9 cellular contexts compared by ENCODE assay signal in genomic region chr22:36201630-36202312, GRCh38. TPM values are rescaled to one million over a fixed set of nuclear protein-coding genes. Genes with fewer than 3 reads are reported as not detected.
A peak's percentile ranks its signal among the peaks of the same experiment; 100 is the strongest.
DNase-seq lines count a peak whose midpoint lies in the region; ATAC-seq and TF ChIP-seq lines count a peak whose summit lies in the region.
"Had no signal": no experiment of that assay in that cellular context is flagged by ENCODE, and none has a peak within 500 bp of the region (broad histone marks: within the 10 kb centered on the region; RNA-seq: fewer than 3 reads in every experiment).

APOL4 (minus strand) TSS chr22:36201809; CDS start chr22:36201734, 75 bp downstream.

- TF ChIP-seq POLR2A in esophagus muscularis mucosa (IDR thresholded peaks at IDR 0.05; ENCODE audit: low read depth): no peak

- H3K36me3 Mint-ChIP-seq in activated T-helper 2 cell treated with anti-CD3 and anti-CD28 coated beads, Interferon-gamma antibody, Interleukin-2, Interleukin-4, amounts not matched to agents 10 μg/mL and 5 μg/mL and 100 μg/mL, durations not matched to agents 14 hours and 24 hours and 36 hours (ENCODE audit: low read depth): no peaks in the 10 kb centered on the region

- H3K4me3 Mint-ChIP-seq in activated T-helper 2 cell treated with anti-CD3 and anti-CD28 coated beads, Interferon-gamma antibody, Interleukin-2, Interleukin-4, amounts not matched to agents 10 μg/mL and 5 μg/mL and 100 μg/mL, durations not matched to agents 14 hours and 24 hours and 36 hours (ENCODE audit: low read depth): no peak within 1 kb of the TSS

- intact Hi-C loops in esophagus muscularis mucosa (cut with DNase I): loop anchor here (5.0 kb wide), 1 partner anchor 56 kb away; no protein-coding TSS in a partner anchor
- intact Hi-C loops in activated T-helper 2 cell treated with anti-CD3 and anti-CD28 coated beads, Interferon-gamma antibody, Interleukin-2, Interleukin-4, amounts not matched to agents 10 μg/mL and 5 μg/mL and 100 μg/mL, durations not matched to agents 14 hours and 24 hours and 36 hours (cut with micrococcal nuclease): no loop called here

- no peaks in the 10 kb centered on the region for H3K27me3 Mint-ChIP-seq in activated T-helper 2 cell treated with anti-CD3 and anti-CD28 coated beads, Interferon-gamma antibody, Interleukin-2, Interleukin-4, amounts not matched to agents 10 μg/mL and 5 μg/mL and 100 μg/mL, durations not matched to agents 14 hours and 24 hours and 36 hours (ENCODE audit: low read depth)

- H3K36me3 ChIP-seq in esophagus muscularis mucosa: no peaks in the 10 kb centered on the region
- no peaks in the 10 kb centered on the region for H3K36me3 ChIP-seq in muscle layer of duodenum (ENCODE audit: control insufficient read depth in 1 of 2, insufficient read depth in 2 of 2, low read length in 2 of 2)

- H3K27ac ChIP-seq in esophagus muscularis mucosa (replicated peaks in 1 of 4) (peak within 1 kb of the TSS in 3 of 4 donors; percentile 13 to 57 (median 51)), muscle layer of duodenum (ENCODE audit: low read length) (peak within 1 kb of the TSS; percentile 45)
- H3K27ac ChIP-seq: KMS-11 had no signal

- no peaks in the 10 kb centered on the region for H3K9me3 Mint-ChIP-seq in activated T-helper 2 cell treated with anti-CD3 and anti-CD28 coated beads, Interferon-gamma antibody, Interleukin-2, Interleukin-4, amounts not matched to agents 10 μg/mL and 5 μg/mL and 100 μg/mL, durations not matched to agents 14 hours and 24 hours and 36 hours

- TF ChIP-seq EP300 in esophagus muscularis mucosa (IDR thresholded peaks at IDR 0.05): no peak

- H3K9me3 ChIP-seq in esophagus muscularis mucosa: no peaks in the 10 kb centered on the region
- no peaks in the 10 kb centered on the region for H3K9me3 ChIP-seq in muscle layer of duodenum (ENCODE audit: control insufficient read depth in 1 of 2, low read length in 2 of 2)

- DNase-seq in AG20443 (ENCODE audit: low spot score): peak; percentile 75
- DNase-seq in NCI-H2171 (lab: John Stamatoyannopoulos, UW): peak; percentile 51
- no peak for DNase-seq in esophagus muscularis mucosa (ENCODE audit: extremely low spot score)
- no peak for DNase-seq in activated effector memory CD4-positive, alpha-beta T cell treated with anti-CD3 and anti-CD28 coated beads, Interleukin-2, amount 50 U/mL, for 16 hours
- no peak for DNase-seq in activated T-helper 2 cell treated with anti-CD3 and anti-CD28 coated beads, Interferon-gamma antibody, Interleukin-2, Interleukin-4, amounts not matched to agents 10 μg/mL and 5 μg/mL and 100 μg/mL, durations not matched to agents 14 hours and 24 hours and 36 hours (ENCODE audit: low spot score)

- no peaks in the 10 kb centered on the region for H3K27me3 ChIP-seq in esophagus muscularis mucosa
- no peaks in the 10 kb centered on the region for H3K27me3 ChIP-seq in muscle layer of duodenum (ENCODE audit: low read depth, low read length)

- ATAC-seq in GM21526 (IDR thresholded peaks at IDR 0.05; ENCODE audit: low FRiP score, unreplicated experiment) (no peak), GM18498 (IDR thresholded peaks at IDR 0.05; ENCODE audit: unreplicated experiment) (no peak)

- peaks cover 16% of the 10 kb centered on the region for H3K4me1 Mint-ChIP-seq in activated T-helper 2 cell treated with anti-CD3 and anti-CD28 coated beads, Interferon-gamma antibody, Interleukin-2, Interleukin-4, amounts not matched to agents 10 μg/mL and 5 μg/mL and 100 μg/mL, durations not matched to agents 14 hours and 24 hours and 36 hours (ENCODE audit: low read depth)

- peaks cover 19 to 30% (median 22%) of the 10 kb centered on the region in 4 donors for H3K4me1 ChIP-seq in esophagus muscularis mucosa
- H3K4me1 ChIP-seq in muscle layer of duodenum (ENCODE audit: control insufficient read depth in 1 of 2, insufficient read depth in 2 of 2, low read length in 2 of 2): peaks cover 6 to 24% of the 10 kb centered on the region in 2 donors

- H3K27ac Mint-ChIP-seq in activated T-helper 2 cell treated with anti-CD3 and anti-CD28 coated beads, Interferon-gamma antibody, Interleukin-2, Interleukin-4, amounts not matched to agents 10 μg/mL and 5 μg/mL and 100 μg/mL, durations not matched to agents 14 hours and 24 hours and 36 hours: no peak within 1 kb of the TSS

- WGBS in esophagus muscularis mucosa: 50% methylated on average over 7 of the region's 13 CpGs

- peak within 1 kb of the TSS in 2 of 4 donors; percentile 22 to 35 for H3K4me3 ChIP-seq in esophagus muscularis mucosa
- H3K4me3 ChIP-seq in muscle layer of duodenum (ENCODE audit: low read depth in 1 of 2, low read length in 2 of 2): peak within 1 kb of the TSS; percentile 36 to 39

- TF ChIP-seq CTCF in esophagus muscularis mucosa (IDR thresholded peaks at IDR 0.05): no peak

RNA-seq across cellular contexts. Expression of gene APOL4, which starts in this region (rescaled TPM):
- 10 to 100 TPM in 1 of 4 donors, 1 to 10 TPM in 2, under 1 TPM in 1; 0.19 to 24.7 (median 1.6) TPM for total RNA-seq in esophagus muscularis mucosa
- total RNA-seq in activated T-helper 2 cell treated with anti-CD3 and anti-CD28 coated beads, Interferon-gamma antibody, Interleukin-2, Interleukin-4, amounts not matched to agents 10 μg/mL and 5 μg/mL and 100 μg/mL, durations not matched to agents 14 hours and 24 hours and 36 hours: 0.48 and 0.52 TPM in 2 replicates

Comparison
In these comparisons a context has a peak if more than half of its experiments do, and no peak if none do; other contexts are left out.
1. DNase-seq: peak in AG20443 (single experiment) and NCI-H2171 (single experiment); none in esophagus muscularis mucosa (single experiment), activated effector memory CD4-positive, alpha-beta T cell treated with anti-CD3 and anti-CD28 coated beads, Interleukin-2, amount 50 U/mL, for 16 hours (single experiment) and activated T-helper 2 cell treated with anti-CD3 and anti-CD28 coated beads, Interferon-gamma antibody, Interleukin-2, Interleukin-4, amounts not matched to agents 10 μg/mL and 5 μg/mL and 100 μg/mL, durations not matched to agents 14 hours and 24 hours and 36 hours (single experiment).